Comparison of ENCODE assay signal across 13 cellular contexts in genomic region chr3:112759681-112760080, GRCh38.
DNase-seq lines count a peak whose midpoint lies in the region; ATAC-seq and TF ChIP-seq lines count a peak whose summit lies in the region.
"Had no signal": no experiment of that assay in that cellular context is flagged by ENCODE, and none has a peak within 500 bp of the region (broad histone marks: within the 10 kb centered on the region; RNA-seq: fewer than 3 reads in every experiment).

No MANE protein-coding gene starts in this region.

- H3K4me3 ChIP-seq in ascending aorta: no peak overlapping the region
- H3K4me3 ChIP-seq: SJCRH30 had no signal

- H3K4me1 ChIP-seq in ascending aorta: no peaks in the 10 kb centered on the region

- intact Hi-C loops in ascending aorta (cut with DNase I): no loop called here

- no peaks in the 10 kb centered on the region for H3K9me3 ChIP-seq in ascending aorta
- H3K9me3 ChIP-seq: SJCRH30 had no signal

- H3K27me3 ChIP-seq in ascending aorta: no peaks in the 10 kb centered on the region
- H3K27me3 ChIP-seq: SJCRH30 had no signal

- no peaks in the 10 kb centered on the region for H3K36me3 ChIP-seq in ascending aorta
- H3K36me3 ChIP-seq: SJCRH30 had no signal

- DNase-seq in COR-L47 (lab: John Stamatoyannopoulos, UW) (peak; percentile 8), NCI-H1092 (lab: John Stamatoyannopoulos, UW) (peak; percentile 58), NCI-H345 (lab: John Stamatoyannopoulos, UW) (peak; percentile 35), SHP77 (lab: John Stamatoyannopoulos, UW) (peak; percentile 76 to 85), RPMI8226 (no peak), ascending aorta (ENCODE audit: low spot score in 2 of 2) (no peak)
- DNase-seq: HFFc6, MM.1S, NCI-H2227 treated with DMSO at 0.1 percent for 48 hours, SJCRH30 had no signal

- ATAC-seq in HG02623 (IDR thresholded peaks at IDR 0.05; ENCODE audit: unreplicated experiment) (no peak), GM21723 (IDR thresholded peaks at IDR 0.05; ENCODE audit: unreplicated experiment) (no peak)
- ATAC-seq: HepG2 had no signal

- no peak overlapping the region for H3K27ac ChIP-seq in ascending aorta
- H3K27ac ChIP-seq: SJCRH30 had no signal

- TF ChIP-seq CTCF in ascending aorta (IDR thresholded peaks at IDR 0.05): no peak

Comparison
In these comparisons a context has a peak if more than half of its experiments do, and no peak if none do; other contexts are left out.
1. DNase-seq: peak in COR-L47 (single experiment), NCI-H1092 (single experiment), NCI-H345 (single experiment) and SHP77 (2 of 2); none in RPMI8226 (single experiment) and ascending aorta (0 of 2).